In the genomic region with DNA sequence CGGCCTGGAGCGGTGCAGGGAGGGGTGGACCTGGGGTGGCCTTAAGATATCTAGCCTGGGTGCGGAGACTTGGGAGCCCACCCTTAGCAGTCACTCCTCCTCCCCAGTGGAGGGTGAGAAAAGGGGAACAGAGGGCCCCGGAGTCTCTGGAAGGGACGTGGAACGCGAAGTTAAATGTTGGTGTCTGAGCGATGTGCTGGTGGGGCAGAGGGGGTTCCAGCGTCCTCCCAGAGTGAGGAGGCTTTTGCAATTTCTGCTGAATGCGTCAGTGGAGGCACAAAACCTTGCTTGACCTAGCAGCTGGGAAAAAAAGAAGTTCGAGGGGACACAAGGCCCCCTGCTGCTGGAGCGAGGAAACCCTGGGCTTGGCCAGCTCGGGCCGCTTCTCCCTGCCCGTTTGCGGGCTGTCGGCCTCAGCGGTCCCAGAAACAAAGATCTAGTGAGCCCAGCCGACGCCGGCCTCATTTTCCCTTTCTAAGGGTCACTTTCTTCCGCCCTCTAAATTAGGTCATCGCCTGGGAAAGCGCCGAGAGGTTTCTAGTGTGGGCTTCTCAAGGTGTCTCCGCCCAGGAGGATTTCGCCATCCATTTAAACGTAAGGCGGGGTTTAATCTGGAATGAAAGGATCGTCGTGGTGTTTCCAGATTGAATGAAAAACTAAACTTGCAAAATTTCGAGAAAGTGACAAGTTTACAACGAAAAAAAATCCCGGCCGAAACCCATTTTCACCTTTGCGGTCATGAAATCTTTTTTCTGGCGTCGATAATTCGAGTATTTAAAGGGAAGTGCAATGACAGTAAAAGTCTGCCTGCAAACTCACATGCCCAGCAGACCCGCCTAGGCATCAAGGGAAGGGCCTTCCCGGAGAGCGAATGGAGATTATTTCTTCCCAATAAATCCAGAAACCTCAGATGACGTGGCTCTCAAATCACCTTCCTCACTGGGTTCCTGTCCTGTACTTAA, we compare ENCODE assay signal across 12 cellular contexts. TPM values are rescaled to one million over a fixed set of nuclear protein-coding genes. Genes with fewer than 3 reads are reported as not detected.
DNase-seq lines count a peak whose midpoint lies in the region; ATAC-seq and TF ChIP-seq lines count a peak whose summit lies in the region.
"Had no signal": no experiment of that assay in that cellular context is flagged by ENCODE, and none has a peak within 500 bp of the region (broad histone marks: within the 10 kb centered on the region; RNA-seq: fewer than 3 reads in every experiment).

No MANE protein-coding gene starts in this region.

- no peaks in the 10 kb centered on the region for H3K36me3 Mint-ChIP-seq in CD4-positive, alpha-beta memory T cell
- H3K36me3 Mint-ChIP-seq in GM23338 (ENCODE audit: low read depth): no peaks in the 10 kb centered on the region
- H3K36me3 Mint-ChIP-seq in effector memory CD8-positive, alpha-beta T cell (ENCODE audit: insufficient read depth): peaks cover 11% of the 10 kb centered on the region
- H3K36me3 Mint-ChIP-seq in nephron progenitor cell (ENCODE audit: low read depth): no peaks in the 10 kb centered on the region

- peak overlapping the region in 7 of 8 donors; percentile 29 to 76 (median 49) for H3K4me3 Mint-ChIP-seq in CD4-positive, alpha-beta memory T cell
- H3K4me3 Mint-ChIP-seq in GM23338 (peak overlapping the region; percentile 81), nephron progenitor cell (peak overlapping the region; percentile 67)
- peak overlapping the region; percentile 27 to 63 for H3K4me3 Mint-ChIP-seq in effector memory CD8-positive, alpha-beta T cell

- TF ChIP-seq CTCF in GM23338 (conservative IDR thresholded peaks at IDR 0.05; ENCODE audit: low read depth in 2 of 2): 0 out of 4 replicates have a peak, but pooled peaks of 1 of the 2 experiments have one; percentile 1
- peak; percentile 20 for TF ChIP-seq CTCF in nephron progenitor cell (IDR thresholded peaks at IDR 0.05)
- TF ChIP-seq CTCF in colonic mucosa (IDR thresholded peaks at IDR 0.05): no peak

- H4K20me1 ChIP-seq in GM23338 (replicated peaks; ENCODE audit: insufficient read depth): 0 out of 2 replicates have a peak, but pooled peaks cover 3% of the 10 kb centered on the region

- H3F3A ChIP-seq in GM23338 (replicated peaks; ENCODE audit: low read depth): peaks cover 15% of the 10 kb centered on the region; the same call in 1 of the 2 replicates

- H3K4me2 ChIP-seq in GM23338: peak overlapping the region; percentile 96

- peak overlapping the region in 4 of 7 donors; percentile 12 to 70 (median 43) for H3K27ac Mint-ChIP-seq in CD4-positive, alpha-beta memory T cell
- H3K27ac Mint-ChIP-seq in GM23338 (no peak overlapping the region), nephron progenitor cell (no peak overlapping the region)
- no peak overlapping the region for H3K27ac Mint-ChIP-seq in effector memory CD8-positive, alpha-beta T cell

- peaks cover 80% of the 10 kb centered on the region for H3K27me3 ChIP-seq in CD4-positive, alpha-beta memory T cell (ENCODE audit: insufficient read depth, low read length)
- H3K27me3 ChIP-seq in GM23338 (ENCODE audit: insufficient read depth) (peaks cover 100% of the 10 kb centered on the region), colonic mucosa (peaks cover 98% of the 10 kb centered on the region)

- DNase-seq in CD4-positive, alpha-beta memory T cell: no peak
- DNase-seq in GM23338 (ENCODE audit: low spot score): peak; percentile 71
- DNase-seq in effector memory CD8-positive, alpha-beta T cell: no peak
- DNase-seq in nephron progenitor cell: no peak
- no peak for DNase-seq in colonic mucosa
- DNase-seq in SHP77 treated with DMSO at 0.1 percent for 48 hours (lab: John Stamatoyannopoulos, UW): no peak
- DNase-seq: body of pancreas, DMS 273 treated with DMSO at 0.1 percent for 48 hours, SIG-M5 had no signal

- CTCF ChIA-PET in CD4-positive, alpha-beta memory T cell (lab: Charles Lee; ENCODE audit: partially characterized antibody): interaction anchor here (1.0 to 2.1 kb wide), 2 partner anchors 99 to 100 kb away, joined by 5 to 8 read pairs; no protein-coding TSS in a partner anchor

- no peaks in the 10 kb centered on the region for H3K36me3 ChIP-seq in CD4-positive, alpha-beta memory T cell (ENCODE audit: insufficient read depth, low read length)
- H3K36me3 ChIP-seq in GM23338 (ENCODE audit: insufficient read depth) (no peaks in the 10 kb centered on the region; the same call in 1 of the 2 replicates), colonic mucosa (no peaks in the 10 kb centered on the region)
- H3K36me3 ChIP-seq: prostate gland had no signal

- intact Hi-C loops in CD4-positive, alpha-beta memory T cell (cut with micrococcal nuclease): no loop called here
- intact Hi-C loops in colonic mucosa (cut with DNase I): no loop called here

- H2AFZ ChIP-seq in GM23338: peak overlapping the region; percentile 96

- H3K4me1 Mint-ChIP-seq in CD4-positive, alpha-beta memory T cell: peaks cover 20 to 64% (median 46%) of the 10 kb centered on the region in 4 donors
- H3K4me1 Mint-ChIP-seq in GM23338: peaks cover 68% of the 10 kb centered on the region
- H3K4me1 Mint-ChIP-seq in effector memory CD8-positive, alpha-beta T cell (ENCODE audit: low read depth in 2 of 2): peaks cover 16 to 31% of the 10 kb centered on the region in 2 donors
- H3K4me1 Mint-ChIP-seq in nephron progenitor cell: peaks cover 71% of the 10 kb centered on the region

- H3K9ac ChIP-seq in colonic mucosa (ENCODE audit: low read depth in 2 of 2, low read length in 2 of 2): no peak overlapping the region

- no peaks in the 10 kb centered on the region for H3K9me3 ChIP-seq in CD4-positive, alpha-beta memory T cell (ENCODE audit: control insufficient read depth in 1 of 2, low read length in 2 of 2)
- H3K9me3 ChIP-seq in colonic mucosa: no peaks in the 10 kb centered on the region
- H3K9me3 ChIP-seq: body of pancreas, prostate gland had no signal

- peaks cover 0 to 28% (median 9%) of the 10 kb centered on the region in 8 donors for H3K9me3 Mint-ChIP-seq in CD4-positive, alpha-beta memory T cell
- H3K9me3 Mint-ChIP-seq in GM23338: no peaks in the 10 kb centered on the region; the same call in 2 of the 3 replicates
- no peaks in the 10 kb centered on the region for H3K9me3 Mint-ChIP-seq in effector memory CD8-positive, alpha-beta T cell
- peaks cover under 1% of the 10 kb centered on the region for H3K9me3 Mint-ChIP-seq in nephron progenitor cell

- peaks cover 75 to 77% of the 10 kb centered on the region in 2 donors for H3K27me3 Mint-ChIP-seq in CD4-positive, alpha-beta memory T cell
- H3K27me3 Mint-ChIP-seq in GM23338 (ENCODE audit: insufficient read depth, low read depth, poor library complexity): peaks cover 98% of the 10 kb centered on the region
- peaks cover 93 to 100% of the 10 kb centered on the region in 2 donors for H3K27me3 Mint-ChIP-seq in effector memory CD8-positive, alpha-beta T cell
- H3K27me3 Mint-ChIP-seq in nephron progenitor cell (ENCODE audit: low read depth, poor library complexity): peaks cover 100% of the 10 kb centered on the region

- H3K9me2 ChIP-seq in GM23338 (ENCODE audit: insufficient read depth): no peaks in the 10 kb centered on the region

- ATAC-seq in GM23338: no peak; the same call in 2 of the 3 replicates
- ATAC-seq in effector memory CD8-positive, alpha-beta T cell (replicated peaks): no peak
- no peak for ATAC-seq in HG02763 (IDR thresholded peaks at IDR 0.05; ENCODE audit: unreplicated experiment)
- ATAC-seq: body of pancreas had no signal

- no peak overlapping the region for H3K4me3 ChIP-seq in CD4-positive, alpha-beta memory T cell (ENCODE audit: low read length in 2 of 2)
- H3K4me3 ChIP-seq in GM23338 (peak overlapping the region; percentile 72), colonic mucosa (no peak overlapping the region)
- H3K4me3 ChIP-seq: body of pancreas, prostate gland had no signal

- peaks cover 51% of the 10 kb centered on the region for H3K4me1 ChIP-seq in CD4-positive, alpha-beta memory T cell (ENCODE audit: insufficient read depth, low read length)
- H3K4me1 ChIP-seq in GM23338 (ENCODE audit: insufficient read depth): peaks cover 66% of the 10 kb centered on the region
- H3K4me1 ChIP-seq in colonic mucosa: no peaks in the 10 kb centered on the region
- H3K4me1 ChIP-seq: prostate gland had no signal

- no peak overlapping the region for H3K27ac ChIP-seq in CD4-positive, alpha-beta memory T cell (ENCODE audit: low read depth, low read length)
- H3K27ac ChIP-seq in GM23338 (ENCODE audit: low read depth) (no peak overlapping the region), colonic mucosa (no peak overlapping the region)
- H3K27ac ChIP-seq: body of pancreas, prostate gland had no signal

- POLR2A ChIA-PET in CD4-positive, alpha-beta memory T cell (lab: Charles Lee; ENCODE audit: partially characterized antibody): interaction anchor here (0.8 to 2.0 kb wide), 4 partner anchors 8 to 99 kb away, joined by 3 to 12 read pairs (median 3); no protein-coding TSS in a partner anchor

- no peaks in the 10 kb centered on the region for H3K79me2 ChIP-seq in GM23338 (replicated peaks; ENCODE audit: insufficient read depth)

RNA-seq across cellular contexts. Expression of a gene that starts 4.5 kb away (rescaled TPM):
- not detected for total RNA-seq in CD4-positive, alpha-beta memory T cell
- polyA plus RNA-seq in CD4-positive, alpha-beta memory T cell: not detected
- total RNA-seq in GM23338 (2014; rRNA removed; shearing (Covaris generic)): 0.27 and 1.1 TPM in 2 replicates
- 0.10 and 0.35 TPM in 2 replicates for polyA plus RNA-seq in GM23338 (2016; fragmentation: Nextera tagmentation; extraction: Ambion mirVana)
- total RNA-seq in colonic mucosa: not detected
- total RNA-seq: body of pancreas, prostate gland, ureter had no signal

Comparison
In these comparisons a context has a peak if more than half of its experiments do, and no peak if none do; other contexts are left out.
1. H3K27ac Mint-ChIP-seq: peak in CD4-positive, alpha-beta memory T cell (4 of 7); none in GM23338 (single experiment), effector memory CD8-positive, alpha-beta T cell (0 of 2) and nephron progenitor cell (single experiment).
2. Peak in every context shown above with its lines, with median percentiles within 50 percentile points of each other: H3K4me3 Mint-ChIP-seq.